In the genomic region with DNA sequence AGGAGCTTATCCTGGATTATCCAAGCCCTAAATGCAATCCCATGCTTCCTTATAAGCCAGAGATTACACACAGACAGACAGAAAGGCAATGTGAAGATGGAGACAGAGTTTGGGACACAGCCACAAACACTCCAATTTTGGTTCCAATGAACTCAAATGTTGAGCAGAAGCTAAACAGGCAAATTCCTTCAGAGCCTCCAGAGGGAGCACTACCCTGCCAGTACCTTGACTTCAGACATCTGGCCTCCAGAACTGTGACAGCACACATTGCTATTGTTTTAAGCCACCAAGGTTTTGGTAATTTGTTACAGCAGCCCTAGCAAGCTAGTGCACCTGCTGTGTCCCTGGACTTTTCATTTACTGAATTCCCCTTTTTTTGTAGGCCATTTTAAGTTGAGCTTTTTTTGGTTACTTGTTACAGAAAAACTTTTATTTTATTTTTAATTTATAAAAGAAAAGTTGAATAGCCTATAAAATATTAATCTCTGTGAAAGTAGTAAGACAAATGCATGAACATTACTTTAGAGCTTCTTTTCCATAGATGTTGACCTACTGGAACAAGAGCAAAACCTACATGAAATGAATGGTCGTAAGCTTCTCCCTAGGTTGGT, we compare ENCODE assay signal across 1 cellular context.
TF ChIP-seq lines count a peak whose summit lies in the region.

No MANE protein-coding gene starts in this region.

TF ChIP-seq in GM12878, 131 proteins besides CTCF, POLR2A, EP300 and RAD21:
- no peak for TF ChIP-seq NRF1 (conservative IDR thresholded peaks at IDR 0.05; ENCODE audit: low read depth, low read length)
- peak; percentile 45; the same call in 1 of the 2 replicates for TF ChIP-seq SMC3 (IDR thresholded peaks at IDR 0.05; ENCODE audit: borderline replicate concordance, low read length)
